12 cellular contexts compared by ENCODE assay signal in the genomic region with DNA sequence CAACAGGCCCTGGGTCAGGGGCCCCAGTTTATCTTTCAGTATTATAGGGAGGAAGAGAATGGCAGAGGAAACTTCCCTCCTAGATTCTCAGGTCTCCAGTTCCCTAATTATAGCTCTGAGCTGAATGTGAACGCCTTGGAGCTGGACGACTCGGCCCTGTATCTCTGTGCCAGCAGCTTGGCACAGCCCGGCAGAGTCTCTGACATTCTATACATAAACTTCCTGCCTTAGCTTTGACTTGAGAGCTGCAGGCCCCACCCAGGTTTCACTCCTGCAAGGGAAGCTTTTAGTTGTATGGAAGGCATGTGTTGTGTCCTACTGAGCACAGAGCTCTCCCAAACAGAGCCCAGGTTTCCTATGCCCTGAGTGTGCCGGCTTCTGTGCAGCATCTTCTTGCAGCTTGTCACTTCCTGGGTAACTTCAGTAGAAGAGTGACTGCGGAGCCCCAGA.
DNase-seq lines count a peak whose midpoint lies in the region; ATAC-seq, FAIRE-seq and TF ChIP-seq lines count a peak whose summit lies in the region.
"Had no signal": no experiment of that assay in that cellular context is flagged by ENCODE, and none has a peak within 500 bp of the region (broad histone marks: within the 10 kb centered on the region; RNA-seq: fewer than 3 reads in every experiment).

No MANE protein-coding gene starts in this region.

- no peak overlapping the region for H3K4me3 ChIP-seq in psoas muscle
- H3K4me3 ChIP-seq: esophagus squamous epithelium had no signal

- intact Hi-C loops in psoas muscle (cut with DNase I): no loop called here
- intact Hi-C loops in CD14-positive monocyte (cut with micrococcal nuclease): loop anchor here in 1 of 2 donors (5.0 kb wide), 1 partner anchor 34 kb away; no protein-coding TSS in a partner anchor

- H3K27me3 Mint-ChIP-seq in activated CD8-positive, alpha-beta memory T cell treated with anti-CD3 and anti-CD28 coated beads, Interleukin-2, amount 10 ng/mL, durations not matched to agents 7 days and 5 days: peaks cover 9% of the 10 kb centered on the region
- no peaks in the 10 kb centered on the region for H3K27me3 Mint-ChIP-seq in CD14-positive monocyte (ENCODE audit: low read depth in 3 of 3)

- peak; percentile 47 for DNase-seq in activated CD8-positive, alpha-beta memory T cell treated with anti-CD3 and anti-CD28 coated beads, Interleukin-2, amount 10 ng/mL, durations not matched to agents 7 days and 5 days
- DNase-seq in activated CD8-positive, alpha-beta memory T cell treated with anti-CD3 and anti-CD28 coated beads, Interleukin-2, amount 50 U/mL, for 4 hours: no peak
- DNase-seq in activated T-cell treated with anti-CD3 and anti-CD28 coated beads, Interleukin-2, amount 50 U/mL, for 48 hours: peak; percentile 43 to 52
- DNase-seq in psoas muscle (no peak), CD14-positive monocyte (ENCODE audit: low spot score) (no peak), urothelium cell line (ENCODE audit: low spot score) (no peak), NCI-H2081 (lab: John Stamatoyannopoulos, UW) (no peak)
- DNase-seq: esophagus squamous epithelium, GF-D8, kidney glomerular epithelial cell, trophoblast cell had no signal

- H3K27me3 ChIP-seq in psoas muscle (ENCODE audit: insufficient read depth in 3 of 3, low read length in 2 of 3): no peaks in the 10 kb centered on the region

- TF ChIP-seq CTCF in psoas muscle (IDR thresholded peaks at IDR 0.05) (no peak), CD14-positive monocyte (IDR thresholded peaks at IDR 0.05) (no peak)

- ATAC-seq in activated CD8-positive, alpha-beta memory T cell treated with anti-CD3 and anti-CD28 coated beads, Interleukin-2, amount 10 ng/mL, durations not matched to agents 7 days and 5 days: peak; percentile 67
- ATAC-seq in HG02884 (IDR thresholded peaks at IDR 0.05; ENCODE audit: unreplicated experiment) (peak; percentile 47), psoas muscle (peak in 3 of 4 donors; percentile 57 to 71 (median 58))

- FAIRE-seq in urothelium cell line (lab: Jason Lieb, UNC): no peak

- H3K4me3 Mint-ChIP-seq in activated CD8-positive, alpha-beta memory T cell treated with anti-CD3 and anti-CD28 coated beads, Interleukin-2, amount 10 ng/mL, durations not matched to agents 7 days and 5 days: peak overlapping the region; percentile 54
- no peak overlapping the region for H3K4me3 Mint-ChIP-seq in CD14-positive monocyte

- no peaks in the 10 kb centered on the region for H3K36me3 ChIP-seq in psoas muscle (ENCODE audit: insufficient read depth in 1 of 2, low read depth in 1 of 2)
- H3K36me3 ChIP-seq: esophagus squamous epithelium had no signal

- no peaks in the 10 kb centered on the region for H3K9me3 Mint-ChIP-seq in activated CD8-positive, alpha-beta memory T cell treated with anti-CD3 and anti-CD28 coated beads, Interleukin-2, amount 10 ng/mL, durations not matched to agents 7 days and 5 days (ENCODE audit: low read depth)
- H3K9me3 Mint-ChIP-seq in CD14-positive monocyte: no peaks in the 10 kb centered on the region

- no peak overlapping the region for H3K27ac ChIP-seq in psoas muscle
- H3K27ac ChIP-seq: esophagus squamous epithelium had no signal

- CTCF ChIA-PET in activated CD8-positive, alpha-beta memory T cell treated with anti-CD3 and anti-CD28 coated beads, Interleukin-2, amount 10 ng/mL, durations not matched to agents 7 days and 5 days (lab: Charles Lee): interaction anchor here (0.7 to 9.1 kb wide), 12 partner anchors 9 to 104 kb away, joined by 3 to 84 read pairs (median 6); no protein-coding TSS in a partner anchor

- H3K4me1 Mint-ChIP-seq in activated CD8-positive, alpha-beta memory T cell treated with anti-CD3 and anti-CD28 coated beads, Interleukin-2, amount 10 ng/mL, durations not matched to agents 7 days and 5 days: peaks cover 37% of the 10 kb centered on the region
- peaks cover 33% of the 10 kb centered on the region for H3K4me1 Mint-ChIP-seq in CD14-positive monocyte

- 26 to 43% (median 26%) methylated on average over 6 of the region's 6 CpGs for WGBS in psoas muscle, 3 donors

- H3K4me1 ChIP-seq in psoas muscle: peaks cover 7% of the 10 kb centered on the region

- H3K9me3 ChIP-seq in psoas muscle: no peaks in the 10 kb centered on the region
- H3K9me3 ChIP-seq: esophagus squamous epithelium had no signal

- no peaks in the 10 kb centered on the region for H3K36me3 Mint-ChIP-seq in activated CD8-positive, alpha-beta memory T cell treated with anti-CD3 and anti-CD28 coated beads, Interleukin-2, amount 10 ng/mL, durations not matched to agents 7 days and 5 days
- peaks cover 0 to under 1% of the 10 kb centered on the region in 2 donors for H3K36me3 Mint-ChIP-seq in CD14-positive monocyte

- H3K27ac Mint-ChIP-seq in activated CD8-positive, alpha-beta memory T cell treated with anti-CD3 and anti-CD28 coated beads, Interleukin-2, amount 10 ng/mL, durations not matched to agents 7 days and 5 days: peak overlapping the region; percentile 83
- no peak overlapping the region for H3K27ac Mint-ChIP-seq in CD14-positive monocyte

Comparison
In these comparisons a context has a peak if more than half of its experiments do, and no peak if none do; other contexts are left out.
1. DNase-seq: peak in activated CD8-positive, alpha-beta memory T cell treated with anti-CD3 and anti-CD28 coated beads, Interleukin-2, amount 10 ng/mL, durations not matched to agents 7 days and 5 days (single experiment) and activated T-cell treated with anti-CD3 and anti-CD28 coated beads, Interleukin-2, amount 50 U/mL, for 48 hours (2 of 2); none in activated CD8-positive, alpha-beta memory T cell treated with anti-CD3 and anti-CD28 coated beads, Interleukin-2, amount 50 U/mL, for 4 hours (single experiment), psoas muscle (0 of 2), CD14-positive monocyte (single experiment), urothelium cell line (single experiment) and NCI-H2081 (0 of 2).
2. Peak in every context shown above with its lines, with median percentiles within 50 percentile points of each other: ATAC-seq.